Comparison of ENCODE assay signal across 8 cellular contexts in genomic region chr19:55383789-55384575, GRCh38. TPM values are rescaled to one million over a fixed set of nuclear protein-coding genes. Genes with fewer than 3 reads are reported as not detected.
DNase-seq lines count a peak whose midpoint lies in the region; ATAC-seq and TF ChIP-seq lines count a peak whose summit lies in the region.

Gene TMEM238, minus strand, starts transcription at chr19:55384292. Its CDS starts 33 bp downstream, at chr19:55384259.

- WGBS in HUES64, result 5% methylated on average over 108 of the region's 108 CpGs

- peaks cover 6% of the 10 kb centered on the region for H3K36me3 Mint-ChIP-seq in progenitor cell of endocrine pancreas (ENCODE audit: insufficient read depth)

- H3K27ac Mint-ChIP-seq in progenitor cell of endocrine pancreas, result peak within 1 kb of the TSS; percentile 97

- H3K9me3 Mint-ChIP-seq in progenitor cell of endocrine pancreas (ENCODE audit: low read depth), result no peaks in the 10 kb centered on the region

- H3K27ac ChIP-seq in HUES64 (ENCODE audit: low read depth, low read length), result peak within 1 kb of the TSS; percentile 86
- peak within 1 kb of the TSS; percentile 84 for H3K27ac ChIP-seq in SJSA1
- H3K27ac ChIP-seq in angular gyrus (ENCODE audit: low read depth, low read length), result peak within 1 kb of the TSS; percentile 96
- peak within 1 kb of the TSS; percentile 95 for H3K27ac ChIP-seq in left ventricle myocardium inferior (replicated peaks)

- H3K36me3 ChIP-seq in HUES64 (ENCODE audit: insufficient read depth, low read length) (peaks cover 28% of the 10 kb centered on the region), SJSA1 (peaks cover 32% of the 10 kb centered on the region), left ventricle myocardium inferior (peaks cover 21% of the 10 kb centered on the region)

- intact Hi-C loops in left ventricle myocardium inferior (cut with micrococcal nuclease), result no loop called here

- no peak for ATAC-seq in HG03354 (IDR thresholded peaks at IDR 0.05; ENCODE audit: poor library complexity, severe bottlenecking, unreplicated experiment)
- ATAC-seq in HG03439 (IDR thresholded peaks at IDR 0.05; ENCODE audit: unreplicated experiment), result no peak

- peak within 1 kb of the TSS; percentile 99 for H3K4me3 Mint-ChIP-seq in progenitor cell of endocrine pancreas (ENCODE audit: low read depth)

- H3K4me1 ChIP-seq in HUES64 (ENCODE audit: insufficient read depth, low read length) (peaks cover 13% of the 10 kb centered on the region; the same call in 1 of the 2 replicates), SJSA1 (replicated peaks) (peaks cover 45% of the 10 kb centered on the region), left ventricle myocardium inferior (peaks cover 50% of the 10 kb centered on the region)

- peaks cover 11% of the 10 kb centered on the region for H3K27me3 ChIP-seq in HUES64 (ENCODE audit: insufficient read depth, low read length)
- no peaks in the 10 kb centered on the region for H3K27me3 ChIP-seq in SJSA1 (replicated peaks)
- no peaks in the 10 kb centered on the region for H3K27me3 ChIP-seq in left ventricle myocardium inferior (ENCODE audit: low read depth)

- H3K4me3 ChIP-seq in HUES64 (ENCODE audit: low read length), result peak within 1 kb of the TSS; percentile 83
- H3K4me3 ChIP-seq in SJSA1, result peak within 1 kb of the TSS; percentile 69
- H3K4me3 ChIP-seq in left ventricle myocardium inferior, result peak within 1 kb of the TSS; percentile 85

- peaks cover 13% of the 10 kb centered on the region for H3K27me3 Mint-ChIP-seq in progenitor cell of endocrine pancreas

- peak; percentile 47 for DNase-seq in DMS53 treated with DMSO at 0.1 percent for 48 hours (lab: John Stamatoyannopoulos, UW; ENCODE audit: unreplicated experiment)
- no peak for DNase-seq in SJSA1 (ENCODE audit: low read depth in 1 of 2, low spot score in 2 of 2)
- peak; percentile 46 for DNase-seq in left ventricle myocardium inferior
- DNase-seq in progenitor cell of endocrine pancreas (ENCODE audit: low spot score, unreplicated experiment), result peak; percentile 62

- peaks cover 24% of the 10 kb centered on the region for H3K4me1 Mint-ChIP-seq in progenitor cell of endocrine pancreas (ENCODE audit: low read depth)

- H3K9ac ChIP-seq in HUES64 (ENCODE audit: low read depth, low read length), result peak within 1 kb of the TSS; percentile 84

- H3K9me3 ChIP-seq in HUES64 (ENCODE audit: insufficient read depth, low read depth, low read length) (no peaks in the 10 kb centered on the region), SJSA1 (replicated peaks) (0 out of 2 replicates have a peak, but pooled peaks cover 2% of the 10 kb centered on the region), left ventricle myocardium inferior (replicated peaks) (no peaks in the 10 kb centered on the region)

- TF ChIP-seq CTCF in left ventricle myocardium inferior (IDR thresholded peaks at IDR 0.05; ENCODE audit: borderline replicate concordance) (peak; percentile 45), progenitor cell of endocrine pancreas (IDR thresholded peaks at IDR 0.05; ENCODE audit: unreplicated experiment) (peak; percentile 18)

RNA-seq across cellular contexts. Expression of gene TMEM238, which starts in this region (rescaled TPM):
- polyA plus RNA-seq in HUES64 (2013, experiment 1 of 2), result 1.4 TPM
- not detected for polyA plus RNA-seq in HUES64 (2013, experiment 2 of 2)
- total RNA-seq in SJSA1 (2014; rRNA removed; shearing (Covaris generic)), result not detected in 2 replicates
- total RNA-seq in left ventricle myocardium inferior (0.69 TPM), progenitor cell of endocrine pancreas (5.0 and 5.6 TPM in 2 replicates)

Comparison
In these comparisons a context has a peak if more than half of its experiments do, and no peak if none do; other contexts are left out.
1. Peak in DNase-seq, H3K4me3 ChIP-seq and H3K27ac ChIP-seq in left ventricle myocardium inferior; RNA of the gene not detected or under 1 TPM.
2. DNase-seq: peak in DMS53 treated with DMSO at 0.1 percent for 48 hours (single experiment) and progenitor cell of endocrine pancreas (single experiment); none in SJSA1 (0 of 2).
3. Peak in every context shown above with its lines, with median percentiles within 50 percentile points of each other: H3K27ac ChIP-seq and H3K4me3 ChIP-seq.